In genomic region chr3:133895208-133896001, GRCh38 we compare ENCODE assay signal across 8 cellular contexts. TPM values are rescaled to one million over a fixed set of nuclear protein-coding genes. Genes with fewer than 3 reads are reported as not detected.
DNase-seq lines count a peak whose midpoint lies in the region; ATAC-seq, FAIRE-seq and TF ChIP-seq lines count a peak whose summit lies in the region.

Gene RAB6B, minus strand, starts transcription at chr3:133895882. Its CDS starts 416 bp downstream, at chr3:133895466.

- FAIRE-seq in pancreas (lab: Jason Lieb, UNC), result no peak

- no peaks in the 10 kb centered on the region for H3K9me3 ChIP-seq in pancreas

- no peaks in the 10 kb centered on the region for H3K27me3 ChIP-seq in pancreas

- intact Hi-C loops in left ventricle myocardium superior (cut with micrococcal nuclease), result loop anchor here (10.0 kb wide), 1 partner anchor 71 kb away; no protein-coding TSS in a partner anchor
- intact Hi-C loops in pancreas (cut with DNase I), result no loop called here

- TF ChIP-seq CTCF in pancreas (IDR thresholded peaks at IDR 0.05), result no peak

- CTCF ChIA-PET in activated naive CD4-positive, alpha-beta T cell treated with anti-CD3 and anti-CD28 coated beads, Interleukin-2, amount 10 ng/mL, durations not matched to agents 7 days and 5 days (lab: Charles Lee), result no interaction called here

- peak within 1 kb of the TSS; percentile 54 for H3K4me3 Mint-ChIP-seq in activated naive CD4-positive, alpha-beta T cell treated with anti-CD3 and anti-CD28 coated beads, Interleukin-2, amount 10 ng/mL, durations not matched to agents 7 days and 5 days

- ATAC-seq in left ventricle myocardium superior (peak; percentile 85), pancreas (peak; percentile 84 to 89 (median 88)), HG02642 (IDR thresholded peaks at IDR 0.05; ENCODE audit: poor library complexity, unreplicated experiment) (no peak), GM18861 (IDR thresholded peaks at IDR 0.05; ENCODE audit: unreplicated experiment) (no peak)

- DNase-seq in activated naive CD4-positive, alpha-beta T cell treated with anti-CD3 and anti-CD28 coated beads, Interleukin-2, amount 10 ng/mL, durations not matched to agents 7 days and 5 days, result no peak
- DNase-seq in activated naive CD4-positive, alpha-beta T cell (lab: John Stamatoyannopoulos, UW), result no peak
- DNase-seq in NCI-H1694 (lab: John Stamatoyannopoulos, UW) (peak; percentile 34), left ventricle myocardium superior (peak; percentile 75), pancreas (peak; percentile 34 to 84 (median 49))

- H3K4me1 Mint-ChIP-seq in activated naive CD4-positive, alpha-beta T cell treated with anti-CD3 and anti-CD28 coated beads, Interleukin-2, amount 10 ng/mL, durations not matched to agents 7 days and 5 days, result peaks cover 4% of the 10 kb centered on the region

- no peak within 1 kb of the TSS for H3K27ac Mint-ChIP-seq in activated naive CD4-positive, alpha-beta T cell treated with anti-CD3 and anti-CD28 coated beads, Interleukin-2, amount 10 ng/mL, durations not matched to agents 7 days and 5 days

- no peaks in the 10 kb centered on the region for H3K36me3 ChIP-seq in pancreas

- WGBS in pancreas, 2 donors, result 1% methylated on average over 25 to 80 of the region's 80 CpGs

- no peaks in the 10 kb centered on the region for H3K9me3 Mint-ChIP-seq in activated naive CD4-positive, alpha-beta T cell treated with anti-CD3 and anti-CD28 coated beads, Interleukin-2, amount 10 ng/mL, durations not matched to agents 7 days and 5 days

- no peaks in the 10 kb centered on the region for H3K36me3 Mint-ChIP-seq in activated naive CD4-positive, alpha-beta T cell treated with anti-CD3 and anti-CD28 coated beads, Interleukin-2, amount 10 ng/mL, durations not matched to agents 7 days and 5 days

- H3K27me3 Mint-ChIP-seq in activated naive CD4-positive, alpha-beta T cell treated with anti-CD3 and anti-CD28 coated beads, Interleukin-2, amount 10 ng/mL, durations not matched to agents 7 days and 5 days, result peaks cover 79% of the 10 kb centered on the region

- H3K4me1 ChIP-seq in pancreas, result peaks cover 0 to 4% (median 0%) of the 10 kb centered on the region in 3 donors

- peak within 1 kb of the TSS; percentile 84 for H3K27ac ChIP-seq in angular gyrus (ENCODE audit: low read depth, low read length)
- H3K27ac ChIP-seq in pancreas, result no peak within 1 kb of the TSS

- H3K4me3 ChIP-seq in pancreas, result peak within 1 kb of the TSS; percentile 57 to 74 (median 66)

RNA-seq across cellular contexts. Expression of gene RAB6B, which starts in this region (rescaled TPM):
- total RNA-seq in left ventricle myocardium superior, result 51.6 TPM
- total RNA-seq in pancreas, result 1 to 10 TPM; 1.8 to 9.2 (median 5.4) TPM
- 1 to 10 TPM; 1.6 to 3.1 TPM for polyA plus RNA-seq in pancreas

Comparison
In these comparisons a context has a peak if more than half of its experiments do, and no peak if none do; other contexts are left out.
1. DNase-seq: peak in NCI-H1694 (single experiment), left ventricle myocardium superior (single experiment) and pancreas (6 of 6); none in activated naive CD4-positive, alpha-beta T cell treated with anti-CD3 and anti-CD28 coated beads, Interleukin-2, amount 10 ng/mL, durations not matched to agents 7 days and 5 days (single experiment) and activated naive CD4-positive, alpha-beta T cell (0 of 4).
2. ATAC-seq: peak in left ventricle myocardium superior (single experiment) and pancreas (4 of 4); none in HG02642 (single experiment) and GM18861 (single experiment).